ENCODE assay signal across 8 cellular contexts in genomic region chr19:42563352-42564210, GRCh38. TPM values are rescaled to one million over a fixed set of nuclear protein-coding genes. Genes with fewer than 3 reads are reported as not detected.
DNase-seq lines count a peak whose midpoint lies in the region; ATAC-seq and TF ChIP-seq lines count a peak whose summit lies in the region.

No MANE protein-coding gene starts in this region.

- H3K9me2 ChIP-seq in OCI-LY1 (ENCODE audit: low read depth, low read length): no peaks in the 10 kb centered on the region

- TF ChIP-seq EP300 in suprapubic skin (IDR thresholded peaks at IDR 0.05): no peak

- H3K27ac ChIP-seq in OCI-LY1 (ENCODE audit: low read depth, low read length, poor library complexity, severe bottlenecking) (no peak overlapping the region), mammary epithelial cell (ENCODE audit: insufficient read depth, low read depth, low read length) (no peak overlapping the region), suprapubic skin (no peak overlapping the region)

- peak; percentile 45 for ATAC-seq in HG02798 (IDR thresholded peaks at IDR 0.05; ENCODE audit: poor library complexity, unreplicated experiment)
- ATAC-seq in GM18861 (IDR thresholded peaks at IDR 0.05; ENCODE audit: unreplicated experiment): no peak

- DNase-seq in NCI-H2029 treated with DMSO at 0.1 percent for 48 hours (lab: John Stamatoyannopoulos, UW) (peak; percentile 28), NCI-H2029 (lab: John Stamatoyannopoulos, UW) (no peak), mammary epithelial cell (peak; percentile 22), left kidney (ENCODE audit: low read depth, low spot score) (peak; percentile 59), suprapubic skin (ENCODE audit: low spot score in 2 of 2) (no peak)

- H4K20me1 ChIP-seq in OCI-LY1 (ENCODE audit: insufficient read depth, low read length): no peaks in the 10 kb centered on the region
- no peaks in the 10 kb centered on the region for H4K20me1 ChIP-seq in mammary epithelial cell (ENCODE audit: insufficient read depth, low read length)

- in situ Hi-C loops in mammary epithelial cell (cut with MboI; ENCODE audit: low sequenced_read_pairs in 2 of 2): no loop called here

- CTCF ChIA-PET in mammary epithelial cell (lab: Charles Lee; ENCODE audit: low non-redundant PET): no interaction called here

- BruUV-seq in mammary epithelial cell (replicated peaks; lab: Mats Ljungman, UMichigan): no TSS peak

- H3K4me3 ChIP-seq in OCI-LY1 (ENCODE audit: low read depth, low read length, poor library complexity, severe bottlenecking) (no peak overlapping the region), mammary epithelial cell (replicated peaks in 1 of 3; ENCODE audit: insufficient read depth in 1 of 3, low read depth in 2 of 3, low read length in 3 of 3) (no peak overlapping the region), suprapubic skin (no peak overlapping the region)

- peak; percentile 70 for TF ChIP-seq CTCF in OCI-LY1 (IDR thresholded peaks at IDR 0.05; ENCODE audit: low read length)
- TF ChIP-seq CTCF in mammary epithelial cell (conservative IDR thresholded peaks at IDR 0.05 in 1 of 2, IDR thresholded peaks at IDR 0.05 in 1 of 2; ENCODE audit: extremely low read depth in 1 of 2, insufficient read depth in 1 of 2, low read depth in 1 of 2, low read length in 2 of 2): peak; percentile 60 to 74
- TF ChIP-seq CTCF in suprapubic skin (IDR thresholded peaks at IDR 0.05): peak; percentile 23 to 48

- no peaks in the 10 kb centered on the region for H3K79me2 ChIP-seq in OCI-LY1 (ENCODE audit: insufficient read depth, low read length)
- no peaks in the 10 kb centered on the region for H3K79me2 ChIP-seq in mammary epithelial cell (ENCODE audit: insufficient read depth, low read length)

- H3K4me1 ChIP-seq in OCI-LY1 (ENCODE audit: insufficient read depth, low read length, severe bottlenecking) (no peaks in the 10 kb centered on the region), mammary epithelial cell (ENCODE audit: insufficient read depth, low read length) (peaks cover 7% of the 10 kb centered on the region), suprapubic skin (peaks cover 5% of the 10 kb centered on the region)

- intact Hi-C loops in mammary epithelial cell (cut with micrococcal nuclease): loop anchor here (1.0 kb wide), 2 partner anchors 33 to 113 kb away; no protein-coding TSS in a partner anchor

- TF ChIP-seq POLR2A in suprapubic skin (IDR thresholded peaks at IDR 0.05): no peak

- no peaks in the 10 kb centered on the region for H3F3A ChIP-seq in OCI-LY1 (ENCODE audit: insufficient read depth, low read length)

- H3K9me3 ChIP-seq in OCI-LY1 (ENCODE audit: low read length): no peaks in the 10 kb centered on the region
- no peaks in the 10 kb centered on the region for H3K9me3 ChIP-seq in mammary epithelial cell (replicated peaks; ENCODE audit: insufficient read depth, low read length)
- no peaks in the 10 kb centered on the region for H3K9me3 ChIP-seq in suprapubic skin

- H3K27me3 ChIP-seq in OCI-LY1 (ENCODE audit: insufficient read depth, low read length) (no peaks in the 10 kb centered on the region), mammary epithelial cell (ENCODE audit: insufficient read depth, low read length) (no peaks in the 10 kb centered on the region), suprapubic skin (no peaks in the 10 kb centered on the region)

- no peaks in the 10 kb centered on the region for H3K36me3 ChIP-seq in OCI-LY1 (ENCODE audit: insufficient read depth, low read length)
- H3K36me3 ChIP-seq in mammary epithelial cell (ENCODE audit: insufficient read depth, low read length): no peaks in the 10 kb centered on the region
- no peaks in the 10 kb centered on the region for H3K36me3 ChIP-seq in suprapubic skin

- 16% methylated on average over 7 of the region's 7 CpGs for WGBS in mammary epithelial cell (ENCODE audit: low coverage, missing lambda C conversion rate)
- WGBS in suprapubic skin: 16% methylated on average over 7 of the region's 7 CpGs

- dilution Hi-C loops in mammary epithelial cell (cut with HindIII; ENCODE audit: low sequenced_read_pairs): no loop called here

- H2AFZ ChIP-seq in OCI-LY1 (ENCODE audit: low read length) (no peak overlapping the region), mammary epithelial cell (ENCODE audit: low read depth, low read length) (no peak overlapping the region)

- H3K4me2 ChIP-seq in OCI-LY1 (ENCODE audit: low read length): no peak overlapping the region
- no peak overlapping the region for H3K4me2 ChIP-seq in mammary epithelial cell (ENCODE audit: insufficient read depth, low read depth, low read length)

- no peak overlapping the region for H3K9ac ChIP-seq in OCI-LY1 (ENCODE audit: low read length)
- no peak overlapping the region for H3K9ac ChIP-seq in mammary epithelial cell (ENCODE audit: insufficient read depth, low read length)

RNA-seq across cellular contexts. Expression of gene CEACAM8, which starts 31.1 kb away (rescaled TPM):
- total RNA-seq in mammary epithelial cell: not detected
- polyA plus RNA-seq in mammary epithelial cell: not detected
- polyA minus RNA-seq in mammary epithelial cell: not detected
- total RNA-seq in suprapubic skin: under 1 TPM in 1 of 4 donors, not detected in 3; 0.18 TPM

RNA-seq across cellular contexts. Expression of gene CEACAM1, which starts 35.3 kb away (rescaled TPM):
- 1 to 10 TPM; 1.8 to 3.6 TPM for total RNA-seq in mammary epithelial cell
- 10.3 TPM for polyA plus RNA-seq in mammary epithelial cell
- polyA minus RNA-seq in mammary epithelial cell: 19.3 TPM
- 1 to 10 TPM; 2.0 to 9.9 (median 3.9) TPM for total RNA-seq in suprapubic skin

Comparison
In these comparisons a context has a peak if more than half of its experiments do, and no peak if none do; other contexts are left out.
1. DNase-seq: peak in NCI-H2029 treated with DMSO at 0.1 percent for 48 hours (single experiment), mammary epithelial cell (single experiment) and left kidney (single experiment); none in NCI-H2029 (single experiment) and suprapubic skin (0 of 2).
2. Peak in every context shown above with its lines, with median percentiles within 50 percentile points of each other: CTCF ChIP-seq.